Comparison of ENCODE assay signal across 1 cellular context in genomic region chr11:13701506-13701905, GRCh38.
TF ChIP-seq lines count a peak whose summit lies in the region.

No MANE protein-coding gene starts in this region.

TF ChIP-seq in GM23338, 12 proteins besides CTCF, POLR2A, EP300 and RAD21 (continued from another document):
- TF ChIP-seq ETS1 (IDR thresholded peaks at IDR 0.05) (no peak), ZNF114 (CRISPR knock-in tag; IDR thresholded peaks at IDR 0.05) (no peak), POLR2AphosphoS5 (IDR thresholded peaks at IDR 0.05; ENCODE audit: low read depth) (no peak), CREB1 (CRISPR knock-in tag; IDR thresholded peaks at IDR 0.05; ENCODE audit: low read depth) (no peak), STAT1 (IDR thresholded peaks at IDR 0.05; ENCODE audit: unreplicated experiment) (no peak)
- TF ChIP-seq, protein P1, sequence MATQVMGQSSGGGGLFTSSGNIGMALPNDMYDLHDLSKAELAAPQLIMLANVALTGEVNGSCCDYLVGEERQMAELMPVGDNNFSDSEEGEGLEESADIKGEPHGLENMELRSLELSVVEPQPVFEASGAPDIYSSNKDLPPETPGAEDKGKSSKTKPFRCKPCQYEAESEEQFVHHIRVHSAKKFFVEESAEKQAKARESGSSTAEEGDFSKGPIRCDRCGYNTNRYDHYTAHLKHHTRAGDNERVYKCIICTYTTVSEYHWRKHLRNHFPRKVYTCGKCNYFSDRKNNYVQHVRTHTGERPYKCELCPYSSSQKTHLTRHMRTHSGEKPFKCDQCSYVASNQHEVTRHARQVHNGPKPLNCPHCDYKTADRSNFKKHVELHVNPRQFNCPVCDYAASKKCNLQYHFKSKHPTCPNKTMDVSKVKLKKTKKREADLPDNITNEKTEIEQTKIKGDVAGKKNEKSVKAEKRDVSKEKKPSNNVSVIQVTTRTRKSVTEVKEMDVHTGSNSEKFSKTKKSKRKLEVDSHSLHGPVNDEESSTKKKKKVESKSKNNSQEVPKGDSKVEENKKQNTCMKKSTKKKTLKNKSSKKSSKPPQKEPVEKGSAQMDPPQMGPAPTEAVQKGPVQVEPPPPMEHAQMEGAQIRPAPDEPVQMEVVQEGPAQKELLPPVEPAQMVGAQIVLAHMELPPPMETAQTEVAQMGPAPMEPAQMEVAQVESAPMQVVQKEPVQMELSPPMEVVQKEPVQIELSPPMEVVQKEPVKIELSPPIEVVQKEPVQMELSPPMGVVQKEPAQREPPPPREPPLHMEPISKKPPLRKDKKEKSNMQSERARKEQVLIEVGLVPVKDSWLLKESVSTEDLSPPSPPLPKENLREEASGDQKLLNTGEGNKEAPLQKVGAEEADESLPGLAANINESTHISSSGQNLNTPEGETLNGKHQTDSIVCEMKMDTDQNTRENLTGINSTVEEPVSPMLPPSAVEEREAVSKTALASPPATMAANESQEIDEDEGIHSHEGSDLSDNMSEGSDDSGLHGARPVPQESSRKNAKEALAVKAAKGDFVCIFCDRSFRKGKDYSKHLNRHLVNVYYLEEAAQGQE (IDR thresholded peaks at IDR 0.05; ENCODE audit: unreplicated experiment) = no peak
